Comparison of ENCODE assay signal across 17 cellular contexts in genomic region chrX:134932528-134933217, GRCh38. TPM values are rescaled to one million over a fixed set of nuclear protein-coding genes. Genes with fewer than 3 reads are reported as not detected.
DNase-seq lines count a peak whose midpoint lies in the region; ATAC-seq and TF ChIP-seq lines count a peak whose summit lies in the region.
"Had no signal": no experiment of that assay in that cellular context is flagged by ENCODE, and none has a peak within 500 bp of the region (broad histone marks: within the 10 kb centered on the region; RNA-seq: fewer than 3 reads in every experiment).

No MANE protein-coding gene starts in this region.

- intact Hi-C loops in left ventricle myocardium inferior (cut with micrococcal nuclease): no loop called here
- intact Hi-C loops in heart right ventricle (cut with DNase I): no loop called here

- H3K27me3 ChIP-seq in left ventricle myocardium inferior (ENCODE audit: low read depth): no peaks in the 10 kb centered on the region
- H3K27me3 ChIP-seq in heart right ventricle: peaks cover 0 to 14% (median 0%) of the 10 kb centered on the region in 7 donors
- H3K27me3 ChIP-seq in adipocyte (replicated peaks; ENCODE audit: control insufficient read depth, insufficient read depth, low read length): no peaks in the 10 kb centered on the region
- H3K27me3 ChIP-seq: neural progenitor cell had no signal

- whole genome bisulfite sequencing in heart right ventricle, 2 donors: 71% methylated on average over 5 of the region's 5 CpGs

- no peak for DNase-seq in left ventricle myocardium inferior
- no peak for DNase-seq in heart right ventricle
- peak; percentile 48 for DNase-seq in adipocyte (ENCODE audit: low read depth)
- DNase-seq in hepatic stellate cell (ENCODE audit: low spot score): peak; percentile 50
- DNase-seq in GM19240 (ENCODE audit: insufficient read length, low spot score): no peak
- no peak for DNase-seq in HuH-7.5 (ENCODE audit: low spot score)
- no peak for DNase-seq in globus pallidus (ENCODE audit: low spot score)
- DNase-seq in DMS153 (lab: John Stamatoyannopoulos, UW): no peak
- DNase-seq: activated CD4-positive, alpha-beta memory T cell treated with anti-CD3 and anti-CD28 coated beads for 36 hours; DMS53; hypothalamus; KBM-7; NCI-H1436 treated with DMSO at 0.1 percent for 48 hours; NCI-H524 treated with DMSO at 0.1 percent for 48 hours; T1000 had no signal

- H3K9ac ChIP-seq in adipocyte (ENCODE audit: low read length): no peak overlapping the region
- H3K9ac ChIP-seq: neural progenitor cell had no signal

- no peaks in the 10 kb centered on the region for H3K4me1 ChIP-seq in left ventricle myocardium inferior
- peaks cover 0 to 5% (median 0%) of the 10 kb centered on the region in 9 donors for H3K4me1 ChIP-seq in heart right ventricle
- peaks cover 9% of the 10 kb centered on the region for H3K4me1 ChIP-seq in adipocyte (ENCODE audit: control insufficient read depth, insufficient read depth, low read length)
- H3K4me1 ChIP-seq: neural progenitor cell had no signal

- H3K9me3 ChIP-seq in left ventricle myocardium inferior (replicated peaks): no peaks in the 10 kb centered on the region
- H3K9me3 ChIP-seq in heart right ventricle: no peaks in the 10 kb centered on the region
- no peaks in the 10 kb centered on the region for H3K9me3 ChIP-seq in adipocyte (ENCODE audit: control insufficient read depth, low read length)

- H3K36me3 ChIP-seq in left ventricle myocardium inferior (no peaks in the 10 kb centered on the region), heart right ventricle (no peaks in the 10 kb centered on the region), adipocyte (ENCODE audit: control insufficient read depth, insufficient read depth, low read length, severe bottlenecking) (no peaks in the 10 kb centered on the region)
- H3K36me3 ChIP-seq: neural progenitor cell had no signal

- peak overlapping the region; percentile 78 for H3K27ac ChIP-seq in left ventricle myocardium inferior (replicated peaks)
- peak overlapping the region in 2 of 10 donors; percentile 64 to 77 for H3K27ac ChIP-seq in heart right ventricle
- H3K27ac ChIP-seq: neural progenitor cell had no signal

- no peak for ATAC-seq in heart right ventricle
- ATAC-seq: GM12878 had no signal

- TF ChIP-seq CTCF in left ventricle myocardium inferior (IDR thresholded peaks at IDR 0.05; ENCODE audit: borderline replicate concordance): no peak
- no peak for TF ChIP-seq CTCF in heart right ventricle (IDR thresholded peaks at IDR 0.05)

- H3K4me3 ChIP-seq in left ventricle myocardium inferior (no peak overlapping the region), heart right ventricle (no peak overlapping the region), adipocyte (ENCODE audit: low read length) (no peak overlapping the region)
- H3K4me3 ChIP-seq: GM12878, neural progenitor cell had no signal

RNA-seq across cellular contexts. Expression of gene MOSPD1, which starts 17.6 kb away (rescaled TPM):
- total RNA-seq in left ventricle myocardium inferior: 28.2 TPM
- total RNA-seq in heart right ventricle: 10 to 100 TPM; 18.8 to 35.6 (median 26.8) TPM
- polyA plus RNA-seq in heart right ventricle: 10 to 100 TPM in 1 of 2 donors, 1 to 10 TPM in 1; 7.8 to 16.2 TPM

RNA-seq across cellular contexts. Expression of gene SMIM10, which starts 58.1 kb away (rescaled TPM):
- total RNA-seq in left ventricle myocardium inferior (4.9 TPM), heart right ventricle (1 to 10 TPM; 3.7 to 7.4 (median 6.4) TPM)
- polyA plus RNA-seq in heart right ventricle: 10 to 100 TPM in 1 of 2 donors, 1 to 10 TPM in 1; 6.8 to 15.0 TPM

Comparison
In these comparisons a context has a peak if more than half of its experiments do, and no peak if none do; other contexts are left out.
1. DNase-seq: peak in adipocyte (single experiment) and hepatic stellate cell (single experiment); none in left ventricle myocardium inferior (single experiment), heart right ventricle (0 of 2), GM19240 (single experiment), HuH-7.5 (single experiment), globus pallidus (single experiment) and DMS153 (single experiment).